19 cellular contexts compared by ENCODE assay signal in genomic region chr12:3913278-3913677, GRCh38. TPM values are rescaled to one million over a fixed set of nuclear protein-coding genes. Genes with fewer than 3 reads are reported as not detected.
DNase-seq lines count a peak whose midpoint lies in the region; TF ChIP-seq lines count a peak whose summit lies in the region.
"Had no signal": no experiment of that assay in that cellular context is flagged by ENCODE, and none has a peak within 500 bp of the region (broad histone marks: within the 10 kb centered on the region; RNA-seq: fewer than 3 reads in every experiment).

No MANE protein-coding gene starts in this region.

- no peaks in the 10 kb centered on the region for H3K27me3 ChIP-seq in ascending aorta
- H3K27me3 ChIP-seq: body of pancreas, vagina had no signal

- H3K9me3 Mint-ChIP-seq in activated T-cell treated with anti-CD3 and anti-CD28 coated beads, Interleukin-2, amount 50 U/mL, for 24 hours, result peaks cover 16% of the 10 kb centered on the region
- peaks cover 10% of the 10 kb centered on the region for H3K9me3 Mint-ChIP-seq in activated naive CD8-positive, alpha-beta T cell (ENCODE audit: low read depth)
- peaks cover 27% of the 10 kb centered on the region for H3K9me3 Mint-ChIP-seq in nephron
- H3K9me3 Mint-ChIP-seq: natural killer cell treated with Interleukin-12 subunit alpha and Interleukin-12 subunit beta and Interleukin-15 and Interleukin-18, amount 100 ng/mL, for 72 hours had no signal

- intact Hi-C loops in ascending aorta (cut with DNase I), result no loop called here

- peaks cover 17% of the 10 kb centered on the region for H3K36me3 Mint-ChIP-seq in activated T-cell treated with anti-CD3 and anti-CD28 coated beads, Interleukin-2, amount 50 U/mL, for 24 hours (ENCODE audit: low read depth)
- H3K36me3 Mint-ChIP-seq in activated naive CD8-positive, alpha-beta T cell, result peaks cover 20% of the 10 kb centered on the region
- peaks cover 20% of the 10 kb centered on the region for H3K36me3 Mint-ChIP-seq in nephron (ENCODE audit: low read depth)
- H3K36me3 Mint-ChIP-seq: natural killer cell treated with Interleukin-12 subunit alpha and Interleukin-12 subunit beta and Interleukin-15 and Interleukin-18, amount 100 ng/mL, for 72 hours had no signal

- H3K27me3 Mint-ChIP-seq in activated T-cell treated with anti-CD3 and anti-CD28 coated beads, Interleukin-2, amount 50 U/mL, for 24 hours, result no peaks in the 10 kb centered on the region
- no peaks in the 10 kb centered on the region for H3K27me3 Mint-ChIP-seq in activated naive CD8-positive, alpha-beta T cell
- no peaks in the 10 kb centered on the region for H3K27me3 Mint-ChIP-seq in nephron (ENCODE audit: low read depth)

- no peak for DNase-seq in activated T-cell treated with anti-CD3 and anti-CD28 coated beads, Interleukin-2, amount 50 U/mL, for 24 hours
- DNase-seq in activated T-cell treated with anti-CD3 and anti-CD28 coated beads, Interleukin-2, amount 50 U/mL, for 1 hour, result no peak
- DNase-seq in GM12865 (ENCODE audit: low read depth), result peak; percentile 26
- DNase-seq in MV-4-11 (lab: John Stamatoyannopoulos, UW), result no peak
- no peak for DNase-seq in GF-D8 (lab: John Stamatoyannopoulos, UW)
- DNase-seq in ascending aorta (ENCODE audit: low spot score in 2 of 2), result no peak
- DNase-seq: activated CD8-positive, alpha-beta memory T cell treated with anti-CD3 and anti-CD28 coated beads, Interleukin-2, amount 10 ng/mL, durations not matched to agents 7 days and 5 days; body of pancreas; effector memory CD4-positive, alpha-beta T cell; left colon; NCI-H1105; NCI-H2029 treated with DMSO at 0.1 percent for 48 hours; NCI-H510A treated with DMSO at 0.1 percent for 48 hours; posterior cingulate gyrus had no signal

- H3K4me3 ChIP-seq in GM12865 (ENCODE audit: low read depth, low read length), result no peak overlapping the region
- no peak overlapping the region for H3K4me3 ChIP-seq in ascending aorta
- H3K4me3 ChIP-seq: body of pancreas, vagina had no signal

- no peaks in the 10 kb centered on the region for H3K4me1 ChIP-seq in ascending aorta
- H3K4me1 ChIP-seq: body of pancreas, vagina had no signal

- no peaks in the 10 kb centered on the region for H3K36me3 ChIP-seq in ascending aorta
- H3K36me3 ChIP-seq: vagina had no signal

- TF ChIP-seq CTCF in GM12865 (IDR thresholded peaks at IDR 0.05; ENCODE audit: insufficient read depth, low read depth, low read length, missing control alignments), result no peak
- no peak for TF ChIP-seq CTCF in nephron (IDR thresholded peaks at IDR 0.05; ENCODE audit: unreplicated experiment in 3 of 3)
- no peak for TF ChIP-seq CTCF in ascending aorta (IDR thresholded peaks at IDR 0.05)

- no peaks in the 10 kb centered on the region for H3K9me3 ChIP-seq in ascending aorta
- H3K9me3 ChIP-seq: body of pancreas, vagina had no signal

- peak overlapping the region; percentile 75 for H3K27ac Mint-ChIP-seq in activated T-cell treated with anti-CD3 and anti-CD28 coated beads, Interleukin-2, amount 50 U/mL, for 24 hours
- H3K27ac Mint-ChIP-seq in activated naive CD8-positive, alpha-beta T cell, result peak overlapping the region; percentile 73
- peak overlapping the region; percentile 69 to 82 (median 74) for H3K27ac Mint-ChIP-seq in nephron
- H3K27ac Mint-ChIP-seq: activated CD8-positive, alpha-beta memory T cell treated with anti-CD3 and anti-CD28 coated beads, Interleukin-2, amount 10 ng/mL, durations not matched to agents 7 days and 5 days; natural killer cell treated with Interleukin-12 subunit alpha and Interleukin-12 subunit beta and Interleukin-15 and Interleukin-18, amount 100 ng/mL, for 72 hours; WTC11 had no signal

- peaks cover 28% of the 10 kb centered on the region for H3K4me1 Mint-ChIP-seq in activated T-cell treated with anti-CD3 and anti-CD28 coated beads, Interleukin-2, amount 50 U/mL, for 24 hours (ENCODE audit: low read depth)
- peaks cover 19% of the 10 kb centered on the region for H3K4me1 Mint-ChIP-seq in activated naive CD8-positive, alpha-beta T cell (ENCODE audit: low read depth)
- peaks cover 6% of the 10 kb centered on the region for H3K4me1 Mint-ChIP-seq in nephron

- no peak overlapping the region for H3K4me3 Mint-ChIP-seq in activated T-cell treated with anti-CD3 and anti-CD28 coated beads, Interleukin-2, amount 50 U/mL, for 24 hours
- H3K4me3 Mint-ChIP-seq in activated naive CD8-positive, alpha-beta T cell, result no peak overlapping the region
- H3K4me3 Mint-ChIP-seq in nephron, result no peak overlapping the region
- H3K4me3 Mint-ChIP-seq: activated CD8-positive, alpha-beta memory T cell treated with anti-CD3 and anti-CD28 coated beads, Interleukin-2, amount 10 ng/mL, durations not matched to agents 7 days and 5 days; natural killer cell treated with Interleukin-12 subunit alpha and Interleukin-12 subunit beta and Interleukin-15 and Interleukin-18, amount 100 ng/mL, for 72 hours; WTC11 had no signal

- no peak overlapping the region for H3K27ac ChIP-seq in ascending aorta
- H3K27ac ChIP-seq: body of pancreas, vagina had no signal

RNA-seq across cellular contexts. Expression of gene PARP11, which starts 40.1 kb away (rescaled TPM):
- 4.2 TPM for total RNA-seq in ascending aorta
